ENCODE assay signal across 11 cellular contexts in the genomic region with DNA sequence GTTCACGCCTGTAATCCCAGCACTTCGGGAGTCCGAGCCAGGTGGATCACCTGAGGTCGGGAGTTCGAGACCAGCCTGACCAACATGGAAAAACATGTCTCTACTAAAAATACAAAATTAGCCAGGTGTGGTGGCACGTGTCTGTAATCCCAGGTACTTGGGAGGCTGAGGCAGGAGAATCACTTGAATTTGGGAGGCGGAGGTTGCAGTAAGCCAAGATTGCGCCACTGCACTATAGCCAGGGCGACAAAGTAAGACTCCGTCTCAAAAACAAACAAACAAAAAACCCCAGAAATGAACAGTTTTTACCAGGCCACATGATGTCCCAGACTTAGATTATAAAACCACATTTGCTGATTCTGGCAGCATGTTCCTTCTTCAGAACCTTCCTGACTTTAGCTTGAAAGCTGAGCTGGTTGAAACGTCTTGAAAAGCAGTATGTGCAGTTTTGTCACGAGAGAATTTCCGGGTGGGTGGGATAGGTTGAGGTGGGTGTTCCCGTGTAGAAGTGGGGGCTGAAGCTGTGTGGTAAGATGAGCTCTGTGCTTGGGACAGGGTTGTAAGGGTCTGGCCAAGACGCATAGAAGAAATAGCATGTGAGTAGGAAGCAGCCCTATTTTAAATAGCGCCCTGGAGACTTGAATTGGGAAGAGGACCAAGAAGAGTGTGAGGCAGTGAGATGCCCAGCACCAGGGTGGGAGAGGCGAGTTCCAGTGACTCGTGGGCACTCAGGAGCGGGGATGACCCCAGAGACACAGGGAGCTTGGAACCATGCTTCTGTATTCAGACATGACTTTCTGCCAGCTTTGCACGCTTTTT. TPM values are rescaled to one million over a fixed set of nuclear protein-coding genes. Genes with fewer than 3 reads are reported as not detected.
DNase-seq lines count a peak whose midpoint lies in the region; ATAC-seq and TF ChIP-seq lines count a peak whose summit lies in the region.
"Had no signal": no experiment of that assay in that cellular context is flagged by ENCODE, and none has a peak within 500 bp of the region (broad histone marks: within the 10 kb centered on the region; RNA-seq: fewer than 3 reads in every experiment).

No MANE protein-coding gene starts in this region.

- H3K79me2 ChIP-seq in OCI-LY7 (ENCODE audit: insufficient read depth, low read depth, low read length), result peaks cover 39% of the 10 kb centered on the region; the same call in 1 of the 2 replicates

- no TSS peak for BruUV-seq in OCI-LY7 (replicated peaks; lab: Mats Ljungman, UMichigan)

- DNase-seq in Kasumi-1 (lab: John Stamatoyannopoulos, UW) (peak; percentile 36 to 64), dermis blood vessel endothelial cell (peak; percentile 34), left lung (no peak), NCI-H2081 treated with DMSO at 0.1 percent for 48 hours (lab: John Stamatoyannopoulos, UW) (no peak), OCI-LY7 (ENCODE audit: low spot score) (no peak), NCI-H1417 (lab: John Stamatoyannopoulos, UW) (no peak), GM19240 (ENCODE audit: insufficient read length, low spot score) (no peak)
- DNase-seq in stimulated activated naive B cell treated with anti-CD40 and anti-IgM and Interleukin-4, amounts not matched to agents 10 μg/mL and 1 μg/mL and 100 μg/mL, for 72 hours, result no peak
- DNase-seq: cortex of kidney, MM.1S, T-helper 9 cell had no signal

- H3K36me3 ChIP-seq in left lung, result peaks cover 0 to 11% of the 10 kb centered on the region in 2 donors
- peaks cover 5% of the 10 kb centered on the region; the same call in 1 of the 2 replicates for H3K36me3 ChIP-seq in OCI-LY7 (ENCODE audit: insufficient read depth, low read length)

- H3K4me2 ChIP-seq in OCI-LY7 (ENCODE audit: low read length), result no peak overlapping the region

- no peaks in the 10 kb centered on the region for H4K20me1 ChIP-seq in OCI-LY7 (ENCODE audit: insufficient read depth, low read length)

- H3K4me3 ChIP-seq in left lung (no peak overlapping the region), OCI-LY7 (ENCODE audit: low read depth, low read length, poor library complexity, severe bottlenecking) (no peak overlapping the region)

- H3K9me3 ChIP-seq in left lung (no peaks in the 10 kb centered on the region), OCI-LY7 (ENCODE audit: low read length) (no peaks in the 10 kb centered on the region)

- H3K27me3 Mint-ChIP-seq in stimulated activated naive B cell treated with anti-CD40 and anti-IgM and Interleukin-4, amounts not matched to agents 10 μg/mL and 1 μg/mL and 100 μg/mL, for 72 hours, result no peaks in the 10 kb centered on the region

- H3K9me2 ChIP-seq in OCI-LY7 (ENCODE audit: insufficient read depth, low read length), result no peaks in the 10 kb centered on the region

- intact Hi-C loops in left lung (cut with DNase I), result no loop called here
- intact Hi-C loops in OCI-LY7 (cut with micrococcal nuclease; ENCODE audit: unreplicated experiment), result no loop called here

- peaks cover 31 to 46% of the 10 kb centered on the region in 2 donors for H3K4me1 Mint-ChIP-seq in stimulated activated naive B cell treated with anti-CD40 and anti-IgM and Interleukin-4, amounts not matched to agents 10 μg/mL and 1 μg/mL and 100 μg/mL, for 72 hours

- no peaks in the 10 kb centered on the region for H3K27me3 ChIP-seq in left lung

- TF ChIP-seq CTCF in left lung (IDR thresholded peaks at IDR 0.05) (no peak), OCI-LY7 (conservative IDR thresholded peaks at IDR 0.05; ENCODE audit: low read length) (no peak)

- CTCF ChIA-PET in OCI-LY7 (lab: Charles Lee; ENCODE audit: unreplicated experiment), result no interaction called here

- H3K9me3 Mint-ChIP-seq in stimulated activated naive B cell treated with anti-CD40 and anti-IgM and Interleukin-4, amounts not matched to agents 10 μg/mL and 1 μg/mL and 100 μg/mL, for 72 hours, result no peaks in the 10 kb centered on the region

- H3K4me1 ChIP-seq in left lung (peaks cover 59 to 90% of the 10 kb centered on the region in 2 donors), OCI-LY7 (ENCODE audit: insufficient read depth, low read length, poor library complexity, severe bottlenecking) (no peaks in the 10 kb centered on the region)

- peak; percentile 17 for ATAC-seq in left lung
- ATAC-seq in stimulated activated naive B cell treated with anti-CD40 and anti-IgM and Interleukin-4, amounts not matched to agents 10 μg/mL and 1 μg/mL and 100 μg/mL, for 72 hours (replicated peaks), result no peak

- POLR2A ChIA-PET in OCI-LY7 (lab: Charles Lee), result interaction anchor here (0.6 kb wide), 1 partner anchor 446 kb away, joined by 3 read pairs; no protein-coding TSS in a partner anchor

- peak overlapping the region; percentile 25 for H3K27ac Mint-ChIP-seq in stimulated activated naive B cell treated with anti-CD40 and anti-IgM and Interleukin-4, amounts not matched to agents 10 μg/mL and 1 μg/mL and 100 μg/mL, for 72 hours

- H3K27ac ChIP-seq in left lung (peak overlapping the region; percentile 60 to 82), OCI-LY7 (ENCODE audit: low read depth, low read length, poor library complexity, severe bottlenecking) (no peak overlapping the region)

- peaks cover 9 to 12% of the 10 kb centered on the region in 2 donors for H3K36me3 Mint-ChIP-seq in stimulated activated naive B cell treated with anti-CD40 and anti-IgM and Interleukin-4, amounts not matched to agents 10 μg/mL and 1 μg/mL and 100 μg/mL, for 72 hours

- no peak overlapping the region for H3K4me3 Mint-ChIP-seq in stimulated activated naive B cell treated with anti-CD40 and anti-IgM and Interleukin-4, amounts not matched to agents 10 μg/mL and 1 μg/mL and 100 μg/mL, for 72 hours

- no peak overlapping the region for H2AFZ ChIP-seq in OCI-LY7 (ENCODE audit: low read length)

RNA-seq across cellular contexts. Expression of gene AP2A2, which starts 7.5 kb away (rescaled TPM):
- 51.1 and 57.9 TPM in 2 replicates for total RNA-seq in dermis blood vessel endothelial cell
- total RNA-seq in left lung, result 10 to 100 TPM; 97.1 to 98.4 TPM
- 22.4 and 24.9 TPM in 2 replicates for total RNA-seq in OCI-LY7 (2014; rRNA removed; shearing (Covaris generic))
- total RNA-seq in OCI-LY7 (2022), result 40.0 and 43.0 TPM in 2 replicates

RNA-seq across cellular contexts. Expression of gene CHID1, which starts 22.6 kb away (rescaled TPM):
- 38.1 and 56.4 TPM in 2 replicates for total RNA-seq in dermis blood vessel endothelial cell
- 10 to 100 TPM; 92.7 to 94.2 TPM for total RNA-seq in left lung
- 30.6 and 39.4 TPM in 2 replicates for total RNA-seq in OCI-LY7 (2014; rRNA removed; shearing (Covaris generic))
- 69.6 and 71.1 TPM in 2 replicates for total RNA-seq in OCI-LY7 (2022)

Comparison
In these comparisons a context has a peak if more than half of its experiments do, and no peak if none do; other contexts are left out.
1. DNase-seq: peak in Kasumi-1 (2 of 2) and dermis blood vessel endothelial cell (single experiment); none in left lung (0 of 2), stimulated activated naive B cell treated with anti-CD40 and anti-IgM and Interleukin-4, amounts not matched to agents 10 μg/mL and 1 μg/mL and 100 μg/mL, for 72 hours (single experiment), NCI-H2081 treated with DMSO at 0.1 percent for 48 hours (single experiment), OCI-LY7 (single experiment), NCI-H1417 (0 of 3) and GM19240 (single experiment).